Comparison of ENCODE assay signal across 8 cellular contexts in the genomic region with DNA sequence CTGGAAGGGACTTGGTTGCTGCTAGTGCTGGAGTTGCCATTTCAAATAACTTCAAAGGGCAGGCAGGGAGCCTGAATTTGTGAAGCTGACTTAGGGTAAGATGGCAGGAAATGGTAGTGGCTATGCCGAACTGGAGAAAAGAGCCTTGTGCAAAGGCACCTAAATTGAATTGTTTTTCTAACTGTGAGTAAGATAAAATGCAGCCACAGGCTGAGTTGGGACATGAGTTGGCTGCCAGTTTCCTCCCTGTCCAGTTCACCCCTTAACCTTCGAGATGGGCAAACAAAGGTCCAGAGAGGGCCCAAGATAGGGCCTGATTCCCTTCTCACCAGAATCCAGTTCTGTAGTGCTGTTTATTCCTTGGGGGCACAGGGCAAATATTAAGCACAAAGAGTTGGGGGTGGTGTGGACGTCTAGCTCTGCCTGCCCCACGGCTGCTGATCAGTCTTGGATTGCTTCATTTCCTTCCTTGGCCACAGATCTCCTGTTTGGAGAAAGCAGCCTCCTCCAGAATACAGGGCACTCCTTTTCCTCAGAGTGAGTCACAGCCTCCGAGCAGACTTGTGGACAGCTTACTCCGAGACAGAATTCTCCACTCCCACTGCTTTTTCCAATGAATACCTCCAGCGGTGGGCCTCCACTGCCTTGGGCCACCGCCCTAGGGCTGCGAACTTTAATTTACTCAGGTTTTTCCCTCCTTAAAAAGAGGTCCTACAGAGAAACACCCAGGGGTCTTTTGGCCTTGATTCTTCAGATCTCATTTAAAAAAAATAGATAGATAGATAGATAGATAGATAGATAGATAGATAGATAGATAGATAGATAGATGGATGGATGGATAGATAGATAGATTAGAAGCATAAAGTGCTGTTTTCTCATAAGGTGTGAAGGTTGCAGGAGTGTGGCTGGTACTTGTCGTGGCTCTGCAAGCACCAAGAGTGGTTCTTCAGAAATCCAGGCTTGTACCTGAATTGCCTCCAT. TPM values are rescaled to one million over a fixed set of nuclear protein-coding genes. Genes with fewer than 3 reads are reported as not detected.
DNase-seq lines count a peak whose midpoint lies in the region; ATAC-seq and TF ChIP-seq lines count a peak whose summit lies in the region.

No MANE protein-coding gene starts in this region.

- H3K36me3 Mint-ChIP-seq in central memory CD8-positive, alpha-beta T cell (ENCODE audit: insufficient read depth), result peaks cover 17% of the 10 kb centered on the region

- H3K27me3 Mint-ChIP-seq in central memory CD8-positive, alpha-beta T cell, result no peaks in the 10 kb centered on the region

- H3K9me2 ChIP-seq in OCI-LY1 (ENCODE audit: low read depth, low read length), result no peaks in the 10 kb centered on the region

- ATAC-seq in DND-41 (ENCODE audit: insufficient read depth, low read depth) (no peak), lower lobe of right lung (peak; percentile 77 to 80), upper lobe of right lung (peak; percentile 83), GM19395 (IDR thresholded peaks at IDR 0.05; ENCODE audit: unreplicated experiment) (no peak), GM18858 (IDR thresholded peaks at IDR 0.05; ENCODE audit: unreplicated experiment) (no peak)
- ATAC-seq in central memory CD8-positive, alpha-beta T cell (replicated peaks; ENCODE audit: extremely low read depth, poor library complexity, severe bottlenecking), result no peak

- no peaks in the 10 kb centered on the region for H3K9me3 ChIP-seq in DND-41 (ENCODE audit: insufficient read depth, low read length, severe bottlenecking)
- no peaks in the 10 kb centered on the region for H3K9me3 ChIP-seq in OCI-LY1 (ENCODE audit: low read length)
- H3K9me3 ChIP-seq in lower lobe of right lung, result no peaks in the 10 kb centered on the region
- no peaks in the 10 kb centered on the region for H3K9me3 ChIP-seq in upper lobe of right lung

- no peaks in the 10 kb centered on the region for H3F3A ChIP-seq in OCI-LY1 (ENCODE audit: insufficient read depth, low read length)

- intact Hi-C loops in lower lobe of right lung (cut with DNase I) (loop anchor here (10.0 kb wide), 1 partner anchor 57 kb away; no protein-coding TSS in a partner anchor), upper lobe of right lung (cut with DNase I) (no loop called here)

- H3K9me3 Mint-ChIP-seq in central memory CD8-positive, alpha-beta T cell, result no peaks in the 10 kb centered on the region

- DNase-seq in DND-41, result no peak
- no peak for DNase-seq in central memory CD8-positive, alpha-beta T cell (ENCODE audit: low spot score in 2 of 2)
- no peak for DNase-seq in lower lobe of right lung
- DNase-seq in upper lobe of right lung, result peak; percentile 62
- no peak for DNase-seq in activated gamma-delta T cell (lab: John Stamatoyannopoulos, UW)

- H3K4me2 ChIP-seq in DND-41 (ENCODE audit: insufficient read depth, low read length) (peak overlapping the region; percentile 45; the same call in 1 of the 2 replicates), OCI-LY1 (ENCODE audit: low read length) (peak overlapping the region; percentile 61)

- peaks cover 42% of the 10 kb centered on the region for H3K4me1 ChIP-seq in DND-41 (ENCODE audit: insufficient read depth, low read length)
- peaks cover 11% of the 10 kb centered on the region for H3K4me1 ChIP-seq in OCI-LY1 (ENCODE audit: insufficient read depth, low read length, severe bottlenecking)
- H3K4me1 ChIP-seq in lower lobe of right lung, result peaks cover 43% of the 10 kb centered on the region
- peaks cover 43% of the 10 kb centered on the region for H3K4me1 ChIP-seq in upper lobe of right lung

- H2AFZ ChIP-seq in DND-41 (ENCODE audit: low read depth, low read length) (no peak overlapping the region), OCI-LY1 (ENCODE audit: low read length) (no peak overlapping the region)

- peak overlapping the region; percentile 71 for H3K4me3 Mint-ChIP-seq in central memory CD8-positive, alpha-beta T cell

- H3K9ac ChIP-seq in DND-41 (ENCODE audit: low read depth, low read length) (no peak overlapping the region), OCI-LY1 (ENCODE audit: low read length) (no peak overlapping the region; the same call in 1 of the 2 replicates)

- H3K4me3 ChIP-seq in DND-41 (ENCODE audit: low read depth in 1 of 2, low read length in 2 of 2) (no peak overlapping the region), OCI-LY1 (ENCODE audit: low read depth, low read length, poor library complexity, severe bottlenecking) (no peak overlapping the region), lower lobe of right lung (peak overlapping the region; percentile 12), upper lobe of right lung (peak overlapping the region; percentile 14)

- no peaks in the 10 kb centered on the region for H3K79me2 ChIP-seq in DND-41 (ENCODE audit: insufficient read depth, low read length)
- no peaks in the 10 kb centered on the region for H3K79me2 ChIP-seq in OCI-LY1 (ENCODE audit: insufficient read depth, low read length)

- no peaks in the 10 kb centered on the region for H4K20me1 ChIP-seq in DND-41 (ENCODE audit: insufficient read depth, low read length)
- no peaks in the 10 kb centered on the region for H4K20me1 ChIP-seq in OCI-LY1 (ENCODE audit: insufficient read depth, low read length)

- no peaks in the 10 kb centered on the region for H3K27me3 ChIP-seq in DND-41 (ENCODE audit: insufficient read depth, low read length, poor library complexity)
- H3K27me3 ChIP-seq in OCI-LY1 (ENCODE audit: insufficient read depth, low read length), result no peaks in the 10 kb centered on the region
- no peaks in the 10 kb centered on the region for H3K27me3 ChIP-seq in lower lobe of right lung (ENCODE audit: low read depth)
- no peaks in the 10 kb centered on the region for H3K27me3 ChIP-seq in upper lobe of right lung

- no peak for TF ChIP-seq CTCF in DND-41 (IDR thresholded peaks at IDR 0.05; ENCODE audit: borderline replicate concordance, extremely low read depth, low read length, poor library complexity, severe bottlenecking)
- TF ChIP-seq CTCF in OCI-LY1 (IDR thresholded peaks at IDR 0.05; ENCODE audit: low read length), result no peak
- TF ChIP-seq CTCF in lower lobe of right lung (IDR thresholded peaks at IDR 0.05), result no peak
- TF ChIP-seq CTCF in upper lobe of right lung (IDR thresholded peaks at IDR 0.05), result no peak

- H3K36me3 ChIP-seq in DND-41 (ENCODE audit: insufficient read depth, low read length) (no peaks in the 10 kb centered on the region), OCI-LY1 (ENCODE audit: insufficient read depth, low read length) (no peaks in the 10 kb centered on the region), lower lobe of right lung (no peaks in the 10 kb centered on the region), upper lobe of right lung (no peaks in the 10 kb centered on the region)

- peak overlapping the region; percentile 68 for H3K27ac Mint-ChIP-seq in central memory CD8-positive, alpha-beta T cell (ENCODE audit: low read depth)

- H3K27ac ChIP-seq in DND-41 (ENCODE audit: low read length), result no peak overlapping the region
- no peak overlapping the region for H3K27ac ChIP-seq in OCI-LY1 (ENCODE audit: low read depth, low read length, poor library complexity, severe bottlenecking)
- peak overlapping the region; percentile 76 for H3K27ac ChIP-seq in lower lobe of right lung
- H3K27ac ChIP-seq in upper lobe of right lung, result peak overlapping the region; percentile 80

- H3K4me1 Mint-ChIP-seq in central memory CD8-positive, alpha-beta T cell, result peaks cover 73% of the 10 kb centered on the region

RNA-seq across cellular contexts. Expression of gene SLC20A1, which starts 18.4 kb away (rescaled TPM):
- 43.5 TPM for total RNA-seq in lower lobe of right lung
- total RNA-seq in upper lobe of right lung, result 59.4 TPM

RNA-seq across cellular contexts. Expression of gene CHCHD5, which starts 42.9 kb away (rescaled TPM):
- total RNA-seq in lower lobe of right lung (23.0 TPM), upper lobe of right lung (23.9 TPM)

Comparison
In these comparisons a context has a peak if more than half of its experiments do, and no peak if none do; other contexts are left out.
1. ATAC-seq: peak in lower lobe of right lung (2 of 2) and upper lobe of right lung (single experiment); none in DND-41 (single experiment), central memory CD8-positive, alpha-beta T cell (single experiment), GM19395 (single experiment) and GM18858 (single experiment).
2. H3K27ac ChIP-seq: peak in lower lobe of right lung (single experiment) and upper lobe of right lung (single experiment); none in DND-41 (single experiment) and OCI-LY1 (single experiment).
3. H3K4me3 ChIP-seq: peak in lower lobe of right lung (single experiment) and upper lobe of right lung (single experiment); none in DND-41 (0 of 2) and OCI-LY1 (single experiment).